1 cellular context compared by ENCODE assay signal in genomic region chr11:66288866-66289547, GRCh38.
TF ChIP-seq lines count a peak whose summit lies in the region.

Gene YIF1A, minus strand, starts transcription at chr11:66289143. Its CDS starts 158 bp downstream, at chr11:66288985.

TF ChIP-seq in GM12878, 131 proteins besides CTCF, POLR2A, EP300 and RAD21 (continued from another document and continues in another):
- TF ChIP-seq ZBTB40 (IDR thresholded peaks at IDR 0.05; ENCODE audit: borderline replicate concordance), result peak; percentile 83
- no peak for TF ChIP-seq RUNX3 (IDR thresholded peaks at IDR 0.05; ENCODE audit: low read length)
- TF ChIP-seq MAX (IDR thresholded peaks at IDR 0.05; ENCODE audit: low read depth, low read length), result peak; percentile 62
- peak; percentile 83 for TF ChIP-seq GABPA (IDR thresholded peaks at IDR 0.05; ENCODE audit: low read depth)
- TF ChIP-seq IRF5 (IDR thresholded peaks at IDR 0.05; ENCODE audit: borderline replicate concordance), result no peak
- TF ChIP-seq HCFC1 (IDR thresholded peaks at IDR 0.05; ENCODE audit: low read length), result peak; percentile 14
- peak; percentile 68 for TF ChIP-seq CREM (IDR thresholded peaks at IDR 0.05; ENCODE audit: low read depth)
- TF ChIP-seq HDGF (IDR thresholded peaks at IDR 0.05), result peak; percentile 94
- no peak for TF ChIP-seq RBBP5 (conservative IDR thresholded peaks at IDR 0.05)
- no peak for TF ChIP-seq ZNF24 (IDR thresholded peaks at IDR 0.05)
- TF ChIP-seq USF1 (IDR thresholded peaks at IDR 0.05; ENCODE audit: borderline replicate concordance, extremely low read length, insufficient read depth, low read depth, low read length), result peak; percentile 10
- peak in 1 of 2 experiments; percentile 63; a peak in 1 of 4 replicates for TF ChIP-seq IKZF2 (IDR thresholded peaks at IDR 0.05)
- TF ChIP-seq NFYA (IDR thresholded peaks at IDR 0.05; ENCODE audit: borderline replicate concordance, low read depth, low read length), result peak; percentile 57
- peak; percentile 98 for TF ChIP-seq ATF7 (IDR thresholded peaks at IDR 0.05; ENCODE audit: low read depth)
- TF ChIP-seq MYC (IDR thresholded peaks at IDR 0.05; ENCODE audit: insufficient read depth, insufficient read length, insufficient replicate concordance, low read length, severe bottlenecking), result peak; percentile 75
- no peak for TF ChIP-seq ZNF687 (IDR thresholded peaks at IDR 0.05)
- TF ChIP-seq PBX3 (IDR thresholded peaks at IDR 0.05; ENCODE audit: insufficient replicate concordance, low read depth, low read length), result peak; percentile 94
- TF ChIP-seq SRF (IDR thresholded peaks at IDR 0.05; ENCODE audit: low read depth in 2 of 2, low read length in 2 of 2), result peak; percentile 73 to 80
- peak; percentile 96 for TF ChIP-seq SP1 (IDR thresholded peaks at IDR 0.05; ENCODE audit: low read depth, low read length)
- TF ChIP-seq DPF2 (IDR thresholded peaks at IDR 0.05), result peak; percentile 89
- TF ChIP-seq RFX5 (IDR thresholded peaks at IDR 0.05; ENCODE audit: low read depth, low read length), result peak; percentile 71; the same call in 1 of the 2 replicates
- peak; percentile 54 for TF ChIP-seq NRF1 (conservative IDR thresholded peaks at IDR 0.05; ENCODE audit: low read depth, low read length)
- TF ChIP-seq SKIL (IDR thresholded peaks at IDR 0.05; ENCODE audit: low read depth, poor library complexity, severe bottlenecking), result no peak
- 0 out of 2 replicates have a peak, but pooled peaks have one; percentile 42 for TF ChIP-seq JUND (IDR thresholded peaks at IDR 0.05; ENCODE audit: low read depth, low read length)
- TF ChIP-seq PKNOX1 (IDR thresholded peaks at IDR 0.05), result peak; percentile 99
- peak; percentile 71; the same call in 1 of the 2 replicates for TF ChIP-seq RELB (IDR thresholded peaks at IDR 0.05; ENCODE audit: low read depth)
- TF ChIP-seq NFXL1 (IDR thresholded peaks at IDR 0.05; ENCODE audit: borderline replicate concordance), result no peak
- no peak for TF ChIP-seq RCOR1 (conservative IDR thresholded peaks at IDR 0.05; ENCODE audit: low read depth, low read length)
- peak; percentile 95 for TF ChIP-seq IRF3 (IDR thresholded peaks at IDR 0.05)
- peak; percentile 57 for TF ChIP-seq RELA (IDR thresholded peaks at IDR 0.05; ENCODE audit: borderline replicate concordance, partially characterized antibody)
- no peak for TF ChIP-seq TARDBP (IDR thresholded peaks at IDR 0.05; ENCODE audit: borderline replicate concordance)
- no peak for TF ChIP-seq ZBED1 (IDR thresholded peaks at IDR 0.05; ENCODE audit: borderline replicate concordance)
- peak; percentile 2; the same call in 1 of the 2 replicates for TF ChIP-seq NR2C1 (IDR thresholded peaks at IDR 0.05)
- no peak for TF ChIP-seq WRNIP1 (IDR thresholded peaks at IDR 0.05; ENCODE audit: borderline replicate concordance, low read depth, low read length)
- peak; percentile 84 for TF ChIP-seq POLR2AphosphoS2 (IDR thresholded peaks at IDR 0.05; ENCODE audit: low read depth, low read length)
- TF ChIP-seq GATAD2B (conservative IDR thresholded peaks at IDR 0.05; ENCODE audit: low read depth), result peak; percentile 84
- TF ChIP-seq RB1 (IDR thresholded peaks at IDR 0.05; ENCODE audit: borderline replicate concordance), result peak; percentile 60; the same call in 1 of the 2 replicates
- peak; percentile 69 for TF ChIP-seq FOS (IDR thresholded peaks at IDR 0.05; ENCODE audit: borderline replicate concordance, extremely low read depth, insufficient read length)
- TF ChIP-seq POLR2AphosphoS5 (IDR thresholded peaks at IDR 0.05; ENCODE audit: low read length), result peak; percentile 88
